In the genomic region with DNA sequence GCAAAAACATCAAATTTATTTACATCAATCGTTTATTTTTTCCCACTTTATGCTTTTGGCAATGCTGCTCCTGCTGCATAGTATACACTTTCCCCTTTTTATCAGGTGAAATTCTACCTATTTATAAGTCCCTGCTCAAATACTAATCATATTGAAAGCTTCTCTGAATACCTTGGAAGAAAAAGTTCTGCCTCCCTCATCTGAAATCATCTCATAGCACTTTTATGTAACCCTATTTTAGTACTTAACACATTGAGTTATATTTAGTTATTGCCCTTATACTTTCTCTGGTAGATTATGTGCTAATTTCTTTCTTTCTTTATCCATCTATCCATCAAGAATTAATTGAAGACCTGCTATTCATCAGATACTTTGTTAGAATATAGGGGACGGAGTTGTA, we compare ENCODE assay signal across 28 cellular contexts.
"Had no signal": no experiment of that assay in that cellular context is flagged by ENCODE, and none has a peak within 500 bp of the region (broad histone marks: within the 10 kb centered on the region; RNA-seq: fewer than 3 reads in every experiment).

No MANE protein-coding gene starts in this region.

- H3K27ac Mint-ChIP-seq: activated CD4-positive, alpha-beta T cell treated with anti-CD3 and anti-CD28 coated beads for 36 hours; activated CD8-positive, alpha-beta memory T cell treated with anti-CD3 and anti-CD28 coated beads, Interleukin-2, amount 10 ng/mL, durations not matched to agents 7 days and 5 days; activated CD8-positive, alpha-beta T cell treated with anti-CD3 and anti-CD28 coated beads, Interleukin-2, amount 10 ng/mL, durations not matched to agents 7 days and 5 days; activated naive CD4-positive, alpha-beta T cell treated with anti-CD3 and anti-CD28 coated beads for 36 hours; activated naive CD8-positive, alpha-beta T cell treated with anti-CD3 and anti-CD28 coated beads, Interleukin-2, amount 10 ng/mL, durations not matched to agents 7 days and 5 days; activated T-cell treated with anti-CD3 and anti-CD28 coated beads, Interleukin-2, amount 50 U/mL, for 72 hours; T-helper 1 cell treated with Interleukin-12 subunit alpha and Interleukin-12 subunit beta and Interleukin-4 antibody, amounts not matched to agents 30 μg/mL and 1 μg/mL, for 36 hours had no signal

- H3K4me1 ChIP-seq: right atrium auricular region, testis had no signal

- H3K36me3 Mint-ChIP-seq: activated CD8-positive, alpha-beta memory T cell treated with anti-CD3 and anti-CD28 coated beads, Interleukin-2, amount 10 ng/mL, durations not matched to agents 7 days and 5 days; activated naive CD8-positive, alpha-beta T cell treated with anti-CD3 and anti-CD28 coated beads, Interleukin-2, amount 10 ng/mL, durations not matched to agents 7 days and 5 days; naive thymus-derived CD8-positive, alpha-beta T cell had no signal

- H3K9me3 Mint-ChIP-seq: activated naive CD4-positive, alpha-beta T cell treated with anti-CD3 and anti-CD28 coated beads for 36 hours; activated naive CD8-positive, alpha-beta T cell treated with anti-CD3 and anti-CD28 coated beads, Interleukin-2, amount 10 ng/mL, durations not matched to agents 7 days and 5 days; activated T-cell treated with anti-CD3 and anti-CD28 coated beads, Interleukin-2, amount 50 U/mL, for 72 hours; naive thymus-derived CD8-positive, alpha-beta T cell; T-helper 1 cell treated with Interleukin-12 subunit alpha and Interleukin-12 subunit beta and Interleukin-4 antibody, amounts not matched to agents 30 μg/mL and 1 μg/mL, for 36 hours had no signal

- H3K9me3 ChIP-seq: pancreas, psoas muscle, right atrium auricular region, testis, transverse colon had no signal

- H3K36me3 ChIP-seq: pancreas, right atrium auricular region, transverse colon had no signal

- H3K27ac ChIP-seq: pancreas, psoas muscle, right atrium auricular region had no signal

- FAIRE-seq: astrocyte, keratinocyte, pancreas, urothelium cell line had no signal

- ATAC-seq: esophagus mucosa; left colon; naive thymus-derived CD8-positive, alpha-beta T cell had no signal

- DNase-seq: activated CD4-positive, alpha-beta T cell treated with anti-CD3 and anti-CD28 coated beads for 36 hours; activated CD8-positive, alpha-beta memory T cell treated with anti-CD3 and anti-CD28 coated beads, Interleukin-2, amount 10 ng/mL, durations not matched to agents 7 days and 5 days; activated CD8-positive, alpha-beta T cell treated with anti-CD3 and anti-CD28 coated beads, Interleukin-2, amount 10 ng/mL, durations not matched to agents 7 days and 5 days; activated effector memory CD4-positive, alpha-beta T cell treated with anti-CD3 and anti-CD28 coated beads, Interleukin-2, amount 50 U/mL, for 16 hours; activated naive CD4-positive, alpha-beta T cell treated with anti-CD3 and anti-CD28 coated beads for 36 hours; activated naive CD8-positive, alpha-beta T cell treated with anti-CD3 and anti-CD28 coated beads, Interleukin-2, amount 10 ng/mL, durations not matched to agents 7 days and 5 days; activated T-cell treated with anti-CD3 and anti-CD28 coated beads, Interleukin-2, amount 50 U/mL, for 72 hours; amniotic stem cell; central memory CD4-positive, alpha-beta T cell; endodermal cell; foreskin fibroblast; hippocampal formation; left colon; naive thymus-derived CD8-positive, alpha-beta T cell; pancreas; psoas muscle; stimulated activated CD4-positive, alpha-beta T cell treated with anti-CD3 and anti-CD28 coated beads, Interleukin-15, amount 100 ng/mL, for 24 hours; stimulated activated CD4-positive, alpha-beta T cell treated with anti-CD3 and anti-CD28 coated beads, Interleukin-2, amount 100 ng/mL, for 24 hours; stimulated activated naive CD4-positive, alpha-beta T cell treated with Interleukin-2 at 50 U/mL for 16 hours; SW 1271; testis; transverse colon had no signal

- H3K27me3 ChIP-seq: pancreas, right atrium auricular region, testis, transverse colon had no signal
